In genomic region chr20:62066983-62067433, GRCh38 we compare ENCODE assay signal across 8 cellular contexts. TPM values are rescaled to one million over a fixed set of nuclear protein-coding genes. Genes with fewer than 3 reads are reported as not detected.
DNase-seq lines count a peak whose midpoint lies in the region; ATAC-seq and TF ChIP-seq lines count a peak whose summit lies in the region.

No MANE protein-coding gene starts in this region.

- no peak for TF ChIP-seq CTCF in epithelial cell of proximal tubule (conservative IDR thresholded peaks at IDR 0.05; ENCODE audit: low read depth, low read length)
- TF ChIP-seq CTCF in natural killer cell (IDR thresholded peaks at IDR 0.05): no peak

- intact Hi-C loops in natural killer cell (cut with micrococcal nuclease): loop anchor here (2.0 to 5.0 kb wide), 2 partner anchors 54 to 75 kb away; partner anchors contain the start of genes PSMA7 and SS18L1

- H3K4me1 Mint-ChIP-seq in T-helper 1 cell treated with Interleukin-12 subunit alpha and Interleukin-12 subunit beta and Interleukin-4 antibody, amounts not matched to agents 30 μg/mL and 1 μg/mL, for 36 hours (ENCODE audit: low read depth): peaks cover 24% of the 10 kb centered on the region
- H3K4me1 Mint-ChIP-seq in natural killer cell: peaks cover 28 to 30% of the 10 kb centered on the region in 2 donors

- H3K4me3 ChIP-seq in epithelial cell of proximal tubule (ENCODE audit: low read depth, low read length): peak overlapping the region; percentile 71

- H3K36me3 Mint-ChIP-seq in T-helper 1 cell treated with Interleukin-12 subunit alpha and Interleukin-12 subunit beta and Interleukin-4 antibody, amounts not matched to agents 30 μg/mL and 1 μg/mL, for 36 hours (ENCODE audit: low read depth): peaks cover 5% of the 10 kb centered on the region
- H3K36me3 Mint-ChIP-seq in natural killer cell: no peaks in the 10 kb centered on the region

- DNase-seq in activated CD8-positive, alpha-beta memory T cell treated with anti-CD3 and anti-CD28 coated beads for 24 hours: peak; percentile 62
- no peak for DNase-seq in activated CD8-positive, alpha-beta memory T cell treated with anti-CD3 and anti-CD28 coated beads, Interleukin-2, amount 50 U/mL, for 48 hours
- DNase-seq in epithelial cell of proximal tubule (ENCODE audit: low read depth) (no peak), natural killer cell (no peak), NCI-H524 treated with DMSO at 0.1 percent for 48 hours (lab: John Stamatoyannopoulos, UW) (no peak)

- peaks cover 3% of the 10 kb centered on the region for H3K27me3 Mint-ChIP-seq in T-helper 1 cell treated with Interleukin-12 subunit alpha and Interleukin-12 subunit beta and Interleukin-4 antibody, amounts not matched to agents 30 μg/mL and 1 μg/mL, for 36 hours (ENCODE audit: low read depth)
- peaks cover 7 to 9% of the 10 kb centered on the region in 2 donors for H3K27me3 Mint-ChIP-seq in natural killer cell (ENCODE audit: low read depth in 2 of 2)

- peak overlapping the region; percentile 85 for H3K4me3 Mint-ChIP-seq in T-helper 1 cell treated with Interleukin-12 subunit alpha and Interleukin-12 subunit beta and Interleukin-4 antibody, amounts not matched to agents 30 μg/mL and 1 μg/mL, for 36 hours
- peak overlapping the region; percentile 89 for H3K4me3 Mint-ChIP-seq in natural killer cell

- peaks cover 6% of the 10 kb centered on the region for H3K9me3 Mint-ChIP-seq in T-helper 1 cell treated with Interleukin-12 subunit alpha and Interleukin-12 subunit beta and Interleukin-4 antibody, amounts not matched to agents 30 μg/mL and 1 μg/mL, for 36 hours
- no peaks in the 10 kb centered on the region for H3K9me3 Mint-ChIP-seq in natural killer cell

- H3K27ac Mint-ChIP-seq in T-helper 1 cell treated with Interleukin-12 subunit alpha and Interleukin-12 subunit beta and Interleukin-4 antibody, amounts not matched to agents 30 μg/mL and 1 μg/mL, for 36 hours: peak overlapping the region; percentile 86
- peak overlapping the region; percentile 87 to 88 for H3K27ac Mint-ChIP-seq in natural killer cell

- ATAC-seq in natural killer cell: no peak
- ATAC-seq in HG03565 (IDR thresholded peaks at IDR 0.05; ENCODE audit: unreplicated experiment): no peak
- ATAC-seq in GM21786 (IDR thresholded peaks at IDR 0.05; ENCODE audit: unreplicated experiment): no peak

RNA-seq across cellular contexts. Expression of gene TAF4, which starts 1.3 kb away (rescaled TPM):
- total RNA-seq in epithelial cell of proximal tubule (6.5 and 8.9 TPM in 2 replicates), natural killer cell (10 to 100 TPM; 30.0 to 35.1 (median 30.3) TPM)

RNA-seq across cellular contexts. Expression of gene LSM14B, which starts 55.3 kb away (rescaled TPM):
- total RNA-seq in epithelial cell of proximal tubule (16.3 and 23.3 TPM in 2 replicates), natural killer cell (10 to 100 TPM; 41.1 to 56.2 (median 47.3) TPM)
